ENCODE assay signal across 17 cellular contexts in genomic region chr15:92151741-92152140, GRCh38.
"Had no signal": no experiment of that assay in that cellular context is flagged by ENCODE, and none has a peak within 500 bp of the region (broad histone marks: within the 10 kb centered on the region; RNA-seq: fewer than 3 reads in every experiment).

No MANE protein-coding gene starts in this region.

- DNase-seq: Karpas-422; KBM-7; MM.1S; NCI-H1092 treated with DMSO at 0.1 percent for 48 hours; NCI-H1417 treated with DMSO at 0.1 percent for 48 hours; NCI-H146; NCI-H1694 treated with DMSO at 0.1 percent for 48 hours; NCI-H1930; NCI-H345; NCI-H446 treated with DMSO at 0.1 percent for 48 hours; NCI-H510A treated with DMSO at 0.1 percent for 48 hours; NCI-H526; NCI-H748 treated with DMSO at 0.1 percent for 48 hours; NK-92 treated with Interleukin-12 subunit alpha and Interleukin-12 subunit beta, amount 100 ng/mL, for 24 hours; PC-3; SHP77; T-helper 2 cell had no signal
